10 cellular contexts compared by ENCODE assay signal in genomic region chr6:120056085-120056484, GRCh38.
DNase-seq lines count a peak whose midpoint lies in the region; ATAC-seq, FAIRE-seq and TF ChIP-seq lines count a peak whose summit lies in the region.
"Had no signal": no experiment of that assay in that cellular context is flagged by ENCODE, and none has a peak within 500 bp of the region (broad histone marks: within the 10 kb centered on the region; RNA-seq: fewer than 3 reads in every experiment).

No MANE protein-coding gene starts in this region.

- peaks cover 0 to 1% of the 10 kb centered on the region in 2 experiments; a peak in 1 of 5 replicates for H3K36me3 ChIP-seq in HepG2 (replicated peaks in 1 of 2; ENCODE audit: control insufficient read depth in 1 of 2, insufficient read depth in 2 of 2, low read length in 2 of 2)

- H4K20me1 ChIP-seq in HepG2 (ENCODE audit: insufficient read depth, low read length), result no peaks in the 10 kb centered on the region

- H3K9me3 ChIP-seq in HepG2 (ENCODE audit: low read length), result 0 out of 2 replicates have a peak, but pooled peaks cover 11% of the 10 kb centered on the region

- in situ Hi-C loops in HepG2 (cut with HindIII; ENCODE audit: extremely low pct_ligation_motif_present, low pct_unique_long_range_greater_than_20kb), result no loop called here

- intact Hi-C loops in HepG2 (cut with micrococcal nuclease; ENCODE audit: unreplicated experiment), result no loop called here

- no peaks in the 10 kb centered on the region for H3K4me1 ChIP-seq in HepG2 (ENCODE audit: insufficient read depth, low read length)

- TF ChIP-seq EP300 in HepG2 (IDR thresholded peaks at IDR 0.05; ENCODE audit: low read depth in 2 of 2, low read length in 2 of 2), result no peak
- no peak for TF ChIP-seq EP300 in HepG2 (CRISPR knock-in tag; IDR thresholded peaks at IDR 0.05; ENCODE audit: borderline replicate concordance)

- H3K27me3 ChIP-seq in HepG2 (ENCODE audit: control insufficient read depth in 1 of 2, insufficient read depth in 2 of 2, low read length in 2 of 2), result no peaks in the 10 kb centered on the region

- no peak overlapping the region for H3K27ac ChIP-seq in HepG2 (ENCODE audit: extremely low read length, insufficient read depth, low read length)

- H3K9ac ChIP-seq in HepG2 (ENCODE audit: insufficient read depth, low read depth, low read length), result no peak overlapping the region

- peak; percentile 82 for TF ChIP-seq CTCF in NB4 (IDR thresholded peaks at IDR 0.05; ENCODE audit: low read depth, low read length)
- TF ChIP-seq CTCF in HepG2 (CRISPR knock-in tag; IDR thresholded peaks at IDR 0.05), result peak; percentile 39

- no peak for TF ChIP-seq RAD21 in HepG2 (CRISPR knock-in tag; IDR thresholded peaks at IDR 0.05)

- POLR2A ChIA-PET in HepG2 (lab: Yijun Ruan, JAX), result no interaction called here

- no peaks in the 10 kb centered on the region for H3K79me2 ChIP-seq in HepG2 (ENCODE audit: insufficient read depth, low read length)

- ATAC-seq in GM18519 (IDR thresholded peaks at IDR 0.05; ENCODE audit: low FRiP score, unreplicated experiment), result peak; percentile 93
- peak; percentile 66 for ATAC-seq in GM21786 (IDR thresholded peaks at IDR 0.05; ENCODE audit: unreplicated experiment)
- ATAC-seq in HepG2, result no peak; the same call in 2 of the 3 replicates

- WGBS in HepG2 (ENCODE audit: low lambda C conversion rate), result 96% methylated on average over 7 of the region's 7 CpGs

- BruUV-seq in HepG2 (replicated peaks; lab: Mats Ljungman, UMichigan), result no TSS peak

- CTCF ChIA-PET in HepG2 (lab: Yijun Ruan, JAX; ENCODE audit: low intra/inter-chr PET ratio, low total read pairs), result no interaction called here

- H3K4me3 ChIP-seq in NB4 (ENCODE audit: low read depth, low read length) (no peak overlapping the region), HepG2 (replicated peaks in 1 of 3; ENCODE audit: insufficient read depth in 1 of 3, low read depth in 2 of 3, low read length in 3 of 3) (no peak overlapping the region)

- no peak overlapping the region for H2AFZ ChIP-seq in HepG2 (ENCODE audit: low read length)

- DNase-seq in NB4 (ENCODE audit: low read depth) (peak; percentile 32), HepG2 (ENCODE audit: low spot score) (no peak), SW 1271 (lab: John Stamatoyannopoulos, UW) (no peak), kidney glomerular epithelial cell (lab: John Stamatoyannopoulos, UW) (no peak), midbrain (lab: John Stamatoyannopoulos, UW) (no peak)
- DNase-seq in stimulated activated CD4-positive, alpha-beta T cell treated with anti-CD3 and anti-CD28 coated beads, Interleukin-4, amount 100 ng/mL, for 1 hour, result no peak
- DNase-seq: activated naive CD4-positive, alpha-beta T cell treated with anti-CD3 and anti-CD28 coated beads, Interleukin-2, amount 10 ng/mL, durations not matched to agents 7 days and 5 days; IMR-90 had no signal

- H3K4me2 ChIP-seq in HepG2 (ENCODE audit: low read depth, low read length), result no peak overlapping the region

- FAIRE-seq in HepG2 (lab: Jason Lieb, UNC), result no peak

- no peak for TF ChIP-seq POLR2A in NB4 (IDR thresholded peaks at IDR 0.05; ENCODE audit: extremely low read depth, insufficient read length)
- no peak for TF ChIP-seq POLR2A in HepG2 (IDR thresholded peaks at IDR 0.05; ENCODE audit: insufficient read depth in 1 of 2, low read depth in 2 of 2, low read length in 2 of 2)

TF ChIP-seq in HepG2, 621 proteins besides CTCF, POLR2A, EP300 and RAD21:
- TF ChIP-seq ZNF570 (CRISPR knock-in tag; IDR thresholded peaks at IDR 0.05; ENCODE audit: borderline replicate concordance), result no peak
- TF ChIP-seq PAX8 (CRISPR knock-in tag; IDR thresholded peaks at IDR 0.05; ENCODE audit: borderline replicate concordance), result no peak
- TF ChIP-seq KAT2B (IDR thresholded peaks at IDR 0.05; ENCODE audit: borderline replicate concordance, low read depth, low read length), result no peak
